28 cellular contexts compared by ENCODE assay signal in genomic region chr9:93603011-93603410, GRCh38.
"Had no signal": no experiment of that assay in that cellular context is flagged by ENCODE, and none has a peak within 500 bp of the region (broad histone marks: within the 10 kb centered on the region; RNA-seq: fewer than 3 reads in every experiment).

No MANE protein-coding gene starts in this region.

- ATAC-seq: activated naive CD4-positive, alpha-beta T cell treated with anti-CD3 and anti-CD28 coated beads, Interleukin-2, amount 50 U/mL, for 72 hours; activated naive CD8-positive, alpha-beta T cell treated with anti-CD3 and anti-CD28 coated beads, Interleukin-2, amount 50 U/mL, for 24 hours; Panc1; T-cell had no signal

- DNase-seq: activated B cell treated with CpG ODN at 0.5 μM for 24 hours; activated CD4-positive, alpha-beta T cell treated with anti-CD3 and anti-CD28 coated beads for 1 hour; activated CD4-positive, alpha-beta T cell treated with anti-CD3 and anti-CD28 coated beads, Interleukin-2, amount 10 ng/mL, durations not matched to agents 24 days and 14 days; activated CD4-positive, alpha-beta T cell treated with anti-CD3 and anti-CD28 coated beads, Interleukin-2, amount 50 U/mL, for 48 hours; activated CD8-positive, alpha-beta memory T cell treated with anti-CD3 and anti-CD28 coated beads, Interleukin-2, amount 50 U/mL, for 4 hours; activated naive CD4-positive, alpha-beta T cell treated with Interleukin-2 at 50 U/mL for 16 hours; activated naive CD8-positive, alpha-beta T cell treated with anti-CD3 and anti-CD28 coated beads, Interleukin-2, amount 50 U/mL, for 24 hours; activated T-cell treated with anti-CD3 and anti-CD28 coated beads, Interleukin-2, amount 50 U/mL, for 1 hour; amniotic stem cell; MM.1S; NCI-H1105; NCI-H1436; NCI-H1694 treated with DMSO at 0.1 percent for 48 hours; NCI-H2029 treated with DMSO at 0.1 percent for 48 hours; NCI-H345; NCI-H510A treated with DMSO at 0.1 percent for 48 hours; NK-92 treated with Interleukin-12 subunit alpha and Interleukin-12 subunit beta, amount 100 ng/mL, for 24 hours; OCI-M1; RPMI8226; T-cell; T-helper 2 cell; T1000 had no signal

- H3K27ac ChIP-seq: SK-N-MC had no signal

- H3K4me3 ChIP-seq: SK-N-MC had no signal

- H3K27ac Mint-ChIP-seq: activated B cell treated with CpG ODN at 0.5 μM for 24 hours; activated CD4-positive, alpha-beta T cell treated with anti-CD3 and anti-CD28 coated beads, Interleukin-2, amount 10 ng/mL, durations not matched to agents 24 days and 14 days; activated naive CD8-positive, alpha-beta T cell treated with anti-CD3 and anti-CD28 coated beads, Interleukin-2, amount 50 U/mL, for 24 hours; brain; T-cell had no signal

- H3K4me3 Mint-ChIP-seq: activated B cell treated with CpG ODN at 0.5 μM for 24 hours; activated CD4-positive, alpha-beta T cell treated with anti-CD3 and anti-CD28 coated beads, Interleukin-2, amount 10 ng/mL, durations not matched to agents 24 days and 14 days; activated naive CD8-positive, alpha-beta T cell treated with anti-CD3 and anti-CD28 coated beads, Interleukin-2, amount 50 U/mL, for 24 hours; brain; T-cell had no signal

- H3K27me3 Mint-ChIP-seq: activated B cell treated with CpG ODN at 0.5 μM for 24 hours; activated CD4-positive, alpha-beta T cell treated with anti-CD3 and anti-CD28 coated beads, Interleukin-2, amount 10 ng/mL, durations not matched to agents 24 days and 14 days; activated naive CD8-positive, alpha-beta T cell treated with anti-CD3 and anti-CD28 coated beads, Interleukin-2, amount 50 U/mL, for 24 hours; brain; T-cell had no signal

- FAIRE-seq: astrocyte, TTC549 had no signal
